In genomic region chr11:104390696-104391095, GRCh38 we compare ENCODE assay signal across 20 cellular contexts.
DNase-seq lines count a peak whose midpoint lies in the region; ATAC-seq, FAIRE-seq and TF ChIP-seq lines count a peak whose summit lies in the region.
"Had no signal": no experiment of that assay in that cellular context is flagged by ENCODE, and none has a peak within 500 bp of the region (broad histone marks: within the 10 kb centered on the region; RNA-seq: fewer than 3 reads in every experiment).

No MANE protein-coding gene starts in this region.

- no peak for ATAC-seq in stimulated activated naive B cell treated with anti-CD40 and anti-IgM and Interleukin-4, amounts not matched to agents 10 μg/mL and 1 μg/mL and 100 μg/mL, for 72 hours (replicated peaks)
- ATAC-seq in stimulated activated naive CD8-positive, alpha-beta T cell treated with anti-CD3 and anti-CD28 coated beads, Interleukin-15, Interleukin-2, amounts not matched to agents 100 U/mL and 50 U/mL, for 24 hours, result no peak
- ATAC-seq in HG02798 (IDR thresholded peaks at IDR 0.05; ENCODE audit: poor library complexity, unreplicated experiment) (no peak), HG03280 (IDR thresholded peaks at IDR 0.05; ENCODE audit: unreplicated experiment) (no peak)
- ATAC-seq: activated CD8-positive, alpha-beta memory T cell treated with anti-CD3 and anti-CD28 coated beads, Interleukin-2, amount 10 ng/mL, durations not matched to agents 7 days and 5 days; T-cell had no signal

- peaks cover 0 to 10% of the 10 kb centered on the region in 2 donors for H3K4me1 Mint-ChIP-seq in stimulated activated naive B cell treated with anti-CD40 and anti-IgM and Interleukin-4, amounts not matched to agents 10 μg/mL and 1 μg/mL and 100 μg/mL, for 72 hours
- H3K4me1 Mint-ChIP-seq: activated CD4-positive, alpha-beta T cell treated with anti-CD3 and anti-CD28 coated beads, Interleukin-2, amount 10 ng/mL, durations not matched to agents 24 days and 14 days; activated CD8-positive, alpha-beta memory T cell treated with anti-CD3 and anti-CD28 coated beads, Interleukin-2, amount 10 ng/mL, durations not matched to agents 7 days and 5 days; IgD-negative memory B cell; T-cell had no signal

- no peaks in the 10 kb centered on the region for H3K36me3 Mint-ChIP-seq in stimulated activated naive B cell treated with anti-CD40 and anti-IgM and Interleukin-4, amounts not matched to agents 10 μg/mL and 1 μg/mL and 100 μg/mL, for 72 hours
- H3K36me3 Mint-ChIP-seq: activated CD8-positive, alpha-beta memory T cell treated with anti-CD3 and anti-CD28 coated beads, Interleukin-2, amount 10 ng/mL, durations not matched to agents 7 days and 5 days; IgD-negative memory B cell; T-cell had no signal

- no peak overlapping the region for H3K4me3 Mint-ChIP-seq in stimulated activated naive B cell treated with anti-CD40 and anti-IgM and Interleukin-4, amounts not matched to agents 10 μg/mL and 1 μg/mL and 100 μg/mL, for 72 hours
- H3K4me3 Mint-ChIP-seq: activated CD4-positive, alpha-beta T cell treated with anti-CD3 and anti-CD28 coated beads, Interleukin-2, amount 10 ng/mL, durations not matched to agents 24 days and 14 days; activated CD8-positive, alpha-beta memory T cell treated with anti-CD3 and anti-CD28 coated beads, Interleukin-2, amount 10 ng/mL, durations not matched to agents 7 days and 5 days; HFFc6; IgD-negative memory B cell; T-cell had no signal

- no peak overlapping the region for H3K27ac Mint-ChIP-seq in stimulated activated naive B cell treated with anti-CD40 and anti-IgM and Interleukin-4, amounts not matched to agents 10 μg/mL and 1 μg/mL and 100 μg/mL, for 72 hours
- H3K27ac Mint-ChIP-seq: activated CD4-positive, alpha-beta T cell treated with anti-CD3 and anti-CD28 coated beads, Interleukin-2, amount 10 ng/mL, durations not matched to agents 24 days and 14 days; activated CD8-positive, alpha-beta memory T cell treated with anti-CD3 and anti-CD28 coated beads, Interleukin-2, amount 10 ng/mL, durations not matched to agents 7 days and 5 days; HFFc6; IgD-negative memory B cell; progenitor cell of endocrine pancreas; T-cell had no signal

- H3K27me3 Mint-ChIP-seq in stimulated activated naive B cell treated with anti-CD40 and anti-IgM and Interleukin-4, amounts not matched to agents 10 μg/mL and 1 μg/mL and 100 μg/mL, for 72 hours, result no peaks in the 10 kb centered on the region
- H3K27me3 Mint-ChIP-seq: activated CD4-positive, alpha-beta T cell treated with anti-CD3 and anti-CD28 coated beads, Interleukin-2, amount 10 ng/mL, durations not matched to agents 24 days and 14 days; activated CD8-positive, alpha-beta memory T cell treated with anti-CD3 and anti-CD28 coated beads, Interleukin-2, amount 10 ng/mL, durations not matched to agents 7 days and 5 days; progenitor cell of endocrine pancreas had no signal

- TF ChIP-seq POLR2A in H54 (IDR thresholded peaks at IDR 0.05; ENCODE audit: low read depth, low read length), result no peak

- no peak for DNase-seq in H54 (ENCODE audit: insufficient read length, low spot score)
- peak; percentile 19 for DNase-seq in amniotic epithelial cell (ENCODE audit: low read depth)
- peak; percentile 16 for DNase-seq in iPS-NIHi11 (ENCODE audit: low spot score)
- DNase-seq in stimulated activated naive B cell treated with anti-CD40 and anti-IgM and Interleukin-4, amounts not matched to agents 10 μg/mL and 1 μg/mL and 100 μg/mL, for 72 hours, result no peak
- no peak for DNase-seq in stimulated activated naive CD8-positive, alpha-beta T cell treated with anti-CD3 and anti-CD28 coated beads, Interleukin-15, Interleukin-2, amounts not matched to agents 100 U/mL and 50 U/mL, for 24 hours
- DNase-seq: activated CD4-positive, alpha-beta T cell treated with anti-CD3 and anti-CD28 coated beads, Interleukin-2, amount 10 ng/mL, durations not matched to agents 24 days and 14 days; activated CD8-positive, alpha-beta memory T cell treated with anti-CD3 and anti-CD28 coated beads, Interleukin-2, amount 10 ng/mL, durations not matched to agents 7 days and 5 days; Calu3; caudate nucleus; HFFc6; left ventricle myocardium inferior; NCI-H82; SHP77 treated with DMSO at 0.1 percent for 48 hours; stimulated activated naive CD4-positive, alpha-beta T cell treated with Interleukin-2 at 50 U/mL for 16 hours; T-cell; tibial artery had no signal

- peak; percentile 60 for FAIRE-seq in H54 (lab: Jason Lieb, UNC)

- H3K9me3 Mint-ChIP-seq in stimulated activated naive B cell treated with anti-CD40 and anti-IgM and Interleukin-4, amounts not matched to agents 10 μg/mL and 1 μg/mL and 100 μg/mL, for 72 hours, result no peaks in the 10 kb centered on the region
- H3K9me3 Mint-ChIP-seq: activated CD4-positive, alpha-beta T cell treated with anti-CD3 and anti-CD28 coated beads, Interleukin-2, amount 10 ng/mL, durations not matched to agents 24 days and 14 days; IgD-negative memory B cell; T-cell had no signal

Comparison
In these comparisons a context has a peak if more than half of its experiments do, and no peak if none do; other contexts are left out.
1. DNase-seq: peak in amniotic epithelial cell (single experiment) and iPS-NIHi11 (single experiment); none in H54 (single experiment), stimulated activated naive B cell treated with anti-CD40 and anti-IgM and Interleukin-4, amounts not matched to agents 10 μg/mL and 1 μg/mL and 100 μg/mL, for 72 hours (single experiment) and stimulated activated naive CD8-positive, alpha-beta T cell treated with anti-CD3 and anti-CD28 coated beads, Interleukin-15, Interleukin-2, amounts not matched to agents 100 U/mL and 50 U/mL, for 24 hours (single experiment).